Comparison of ENCODE assay signal across 1 cellular context in genomic region chr10:122375761-122376160, GRCh38.
TF ChIP-seq lines count a peak whose summit lies in the region.

No MANE protein-coding gene starts in this region.

TF ChIP-seq in GM23338, 12 proteins besides CTCF, POLR2A, EP300 and RAD21 (continued from another document):
- TF ChIP-seq ZNF462 (CRISPR knock-in tag; IDR thresholded peaks at IDR 0.05) = no peak
- no peak for TF ChIP-seq ZNF114 (CRISPR knock-in tag; IDR thresholded peaks at IDR 0.05)
- TF ChIP-seq CREB1 (CRISPR knock-in tag; IDR thresholded peaks at IDR 0.05; ENCODE audit: low read depth) = no peak
- no peak for TF ChIP-seq NANOG (IDR thresholded peaks at IDR 0.05; ENCODE audit: borderline replicate concordance)
- TF ChIP-seq ZNF331 (CRISPR knock-in tag; IDR thresholded peaks at IDR 0.05; ENCODE audit: low read depth) = no peak
- no peak for TF ChIP-seq REST (IDR thresholded peaks at IDR 0.05; ENCODE audit: unreplicated experiment)
- no peak for TF ChIP-seq ETS1 (IDR thresholded peaks at IDR 0.05)
